In the genomic region with DNA sequence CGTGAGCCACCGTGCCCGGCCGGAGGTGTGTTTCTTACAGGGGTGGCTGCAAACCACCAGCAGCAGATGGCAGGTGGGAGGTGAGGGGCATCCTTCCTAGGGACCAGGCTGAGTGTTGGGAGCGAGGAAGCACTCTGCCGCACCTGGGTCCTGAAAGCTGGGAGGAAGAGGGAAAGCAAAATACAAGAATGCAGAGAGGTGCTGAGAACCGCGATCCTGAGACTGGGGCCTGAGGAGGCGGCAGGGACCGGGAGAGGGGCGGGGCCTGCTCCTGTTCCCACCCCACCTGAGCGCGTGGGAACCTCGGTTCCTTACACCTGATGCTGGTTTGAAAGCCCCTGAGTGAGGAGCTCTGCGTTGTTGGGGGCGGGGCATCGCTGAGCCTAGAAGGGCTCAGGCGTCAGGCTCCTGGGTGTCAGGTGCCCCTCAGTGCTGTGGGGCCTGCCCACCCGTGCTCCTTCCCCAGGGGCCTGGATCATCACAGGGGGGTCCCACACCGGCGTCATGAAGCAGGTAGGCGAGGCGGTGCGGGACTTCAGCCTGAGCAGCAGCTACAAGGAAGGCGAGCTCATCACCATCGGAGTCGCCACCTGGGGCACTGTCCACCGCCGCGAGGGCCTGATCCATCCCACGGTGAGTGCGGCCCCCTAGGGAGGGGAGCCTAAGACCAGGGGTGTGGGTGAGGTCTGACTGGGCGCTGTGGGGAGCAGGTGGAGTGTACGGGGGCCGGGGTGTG, we compare ENCODE assay signal across 12 cellular contexts. TPM values are rescaled to one million over a fixed set of nuclear protein-coding genes. Genes with fewer than 3 reads are reported as not detected.
DNase-seq lines count a peak whose midpoint lies in the region; ATAC-seq, FAIRE-seq and TF ChIP-seq lines count a peak whose summit lies in the region.
"Had no signal": no experiment of that assay in that cellular context is flagged by ENCODE, and none has a peak within 500 bp of the region (broad histone marks: within the 10 kb centered on the region; RNA-seq: fewer than 3 reads in every experiment).

No MANE protein-coding gene starts in this region.

- no peaks in the 10 kb centered on the region for H3K9me3 Mint-ChIP-seq in activated CD4-positive, alpha-beta memory T cell treated with anti-CD3 and anti-CD28 coated beads for 36 hours
- peaks cover 6% of the 10 kb centered on the region for H3K9me3 Mint-ChIP-seq in activated CD4-positive, alpha-beta memory T cell treated with anti-CD3 and anti-CD28 coated beads, Interleukin-2, amount 10 ng/mL, durations not matched to agents 7 days and 5 days

- H3K36me3 Mint-ChIP-seq in activated CD4-positive, alpha-beta memory T cell treated with anti-CD3 and anti-CD28 coated beads for 36 hours, result no peaks in the 10 kb centered on the region
- peaks cover 14% of the 10 kb centered on the region for H3K36me3 Mint-ChIP-seq in activated CD4-positive, alpha-beta memory T cell treated with anti-CD3 and anti-CD28 coated beads, Interleukin-2, amount 10 ng/mL, durations not matched to agents 7 days and 5 days (ENCODE audit: low read depth)

- TF ChIP-seq POLR2A in spleen (IDR thresholded peaks at IDR 0.05) (no peak), GM12892 (IDR thresholded peaks at IDR 0.05; ENCODE audit: low read depth, low read length) (no peak)

- H3K36me3 ChIP-seq in RWPE2 (ENCODE audit: low read depth) (no peaks in the 10 kb centered on the region), kidney (ENCODE audit: control insufficient read depth in 1 of 2, insufficient read depth in 2 of 2, low read length in 2 of 2) (no peaks in the 10 kb centered on the region), spleen (peaks cover 0 to 77% (median 3%) of the 10 kb centered on the region in 6 donors), colonic mucosa (no peaks in the 10 kb centered on the region)
- H3K36me3 ChIP-seq: upper lobe of left lung had no signal

- intact Hi-C loops in activated CD4-positive, alpha-beta memory T cell treated with anti-CD3 and anti-CD28 coated beads for 36 hours (cut with micrococcal nuclease), result no loop called here
- intact Hi-C loops in kidney (cut with DNase I) (no loop called here), spleen (cut with DNase I; ENCODE audit: low total_unique reads) (no loop called here), colonic mucosa (cut with DNase I) (no loop called here)

- H3K4me3 ChIP-seq in RWPE2 (ENCODE audit: severe bottlenecking), result no peak overlapping the region
- no peak overlapping the region for H3K4me3 ChIP-seq in kidney (ENCODE audit: low read length in 2 of 2)
- H3K4me3 ChIP-seq in spleen, result no peak overlapping the region
- no peak overlapping the region for H3K4me3 ChIP-seq in colonic mucosa

- no peak for TF ChIP-seq CTCF in RWPE2 (IDR thresholded peaks at IDR 0.05; ENCODE audit: poor library complexity, severe bottlenecking)
- no peak for TF ChIP-seq CTCF in kidney (IDR thresholded peaks at IDR 0.05; ENCODE audit: borderline replicate concordance, extremely low read depth, insufficient read depth)
- no peak for TF ChIP-seq CTCF in spleen (IDR thresholded peaks at IDR 0.05 in 8 of 11, conservative IDR thresholded peaks at IDR 0.05 in 3 of 11)
- TF ChIP-seq CTCF in colonic mucosa (IDR thresholded peaks at IDR 0.05), result no peak

- no peaks in the 10 kb centered on the region for H3K4me1 Mint-ChIP-seq in activated CD4-positive, alpha-beta memory T cell treated with anti-CD3 and anti-CD28 coated beads for 36 hours (ENCODE audit: low read depth)
- peaks cover 5% of the 10 kb centered on the region for H3K4me1 Mint-ChIP-seq in activated CD4-positive, alpha-beta memory T cell treated with anti-CD3 and anti-CD28 coated beads, Interleukin-2, amount 10 ng/mL, durations not matched to agents 7 days and 5 days
- H3K4me1 Mint-ChIP-seq: B cell had no signal

- H3K9me3 ChIP-seq in RWPE2 (ENCODE audit: severe bottlenecking) (no peaks in the 10 kb centered on the region), kidney (ENCODE audit: control insufficient read depth in 1 of 2, low read length in 2 of 2) (no peaks in the 10 kb centered on the region), spleen (peaks cover 0 to 7% (median 1%) of the 10 kb centered on the region in 8 donors), colonic mucosa (no peaks in the 10 kb centered on the region)
- H3K9me3 ChIP-seq: upper lobe of left lung had no signal

- CTCF ChIA-PET in activated CD4-positive, alpha-beta memory T cell treated with anti-CD3 and anti-CD28 coated beads for 36 hours (lab: Charles Lee), result no interaction called here
- CTCF ChIA-PET in activated CD4-positive, alpha-beta memory T cell treated with anti-CD3 and anti-CD28 coated beads, Interleukin-2, amount 10 ng/mL, durations not matched to agents 7 days and 5 days (lab: Charles Lee), result no interaction called here

- H3K27me3 Mint-ChIP-seq in activated CD4-positive, alpha-beta memory T cell treated with anti-CD3 and anti-CD28 coated beads for 36 hours, result no peaks in the 10 kb centered on the region
- no peaks in the 10 kb centered on the region for H3K27me3 Mint-ChIP-seq in activated CD4-positive, alpha-beta memory T cell treated with anti-CD3 and anti-CD28 coated beads, Interleukin-2, amount 10 ng/mL, durations not matched to agents 7 days and 5 days
- H3K27me3 Mint-ChIP-seq: B cell had no signal

- H3K4me1 ChIP-seq in RWPE2 (ENCODE audit: insufficient read depth, poor library complexity, severe bottlenecking) (no peaks in the 10 kb centered on the region), kidney (ENCODE audit: control insufficient read depth in 1 of 2, insufficient read depth in 1 of 2, low read depth in 1 of 2, low read length in 2 of 2) (peaks cover 0 to 3% of the 10 kb centered on the region in 2 donors), spleen (peaks cover 0 to 23% (median 6%) of the 10 kb centered on the region in 6 donors), colonic mucosa (no peaks in the 10 kb centered on the region)

- ATAC-seq in RWPE2 (ENCODE audit: low read depth) (no peak; the same call in 2 of the 3 replicates), HG02759 (IDR thresholded peaks at IDR 0.05; ENCODE audit: unreplicated experiment) (no peak)

- POLR2A ChIA-PET in activated CD4-positive, alpha-beta memory T cell treated with anti-CD3 and anti-CD28 coated beads for 36 hours (lab: Charles Lee), result no interaction called here
- POLR2A ChIA-PET in activated CD4-positive, alpha-beta memory T cell treated with anti-CD3 and anti-CD28 coated beads, Interleukin-2, amount 10 ng/mL, durations not matched to agents 7 days and 5 days (lab: Charles Lee), result no interaction called here

- H3K4me3 Mint-ChIP-seq in activated CD4-positive, alpha-beta memory T cell treated with anti-CD3 and anti-CD28 coated beads for 36 hours, result no peak overlapping the region
- no peak overlapping the region for H3K4me3 Mint-ChIP-seq in activated CD4-positive, alpha-beta memory T cell treated with anti-CD3 and anti-CD28 coated beads, Interleukin-2, amount 10 ng/mL, durations not matched to agents 7 days and 5 days
- H3K4me3 Mint-ChIP-seq: B cell had no signal

- H3K27ac ChIP-seq in RWPE2 (ENCODE audit: poor library complexity, severe bottlenecking) (no peak overlapping the region), kidney (ENCODE audit: low read depth in 2 of 2, low read length in 2 of 2) (no peak overlapping the region), spleen (no peak overlapping the region), colonic mucosa (no peak overlapping the region)
- H3K27ac ChIP-seq: upper lobe of left lung had no signal

- no peak overlapping the region for H3K27ac Mint-ChIP-seq in activated CD4-positive, alpha-beta memory T cell treated with anti-CD3 and anti-CD28 coated beads for 36 hours
- no peak overlapping the region for H3K27ac Mint-ChIP-seq in activated CD4-positive, alpha-beta memory T cell treated with anti-CD3 and anti-CD28 coated beads, Interleukin-2, amount 10 ng/mL, durations not matched to agents 7 days and 5 days
- H3K27ac Mint-ChIP-seq: B cell had no signal

- peaks cover 12% of the 10 kb centered on the region for H3K27me3 ChIP-seq in RWPE2 (ENCODE audit: insufficient read depth, poor library complexity, severe bottlenecking)
- peaks cover 0 to 5% (median 0%) of the 10 kb centered on the region in 7 donors for H3K27me3 ChIP-seq in spleen (replicated peaks in 1 of 7)
- peaks cover 7% of the 10 kb centered on the region for H3K27me3 ChIP-seq in colonic mucosa

- 55 to 62% (median 60%) methylated on average over 31 to 35 of the region's 35 CpGs for WGBS in spleen, 5 donors

- H3K9ac ChIP-seq in kidney (ENCODE audit: low read length in 2 of 2) (no peak overlapping the region), colonic mucosa (ENCODE audit: low read depth in 2 of 2, low read length in 2 of 2) (no peak overlapping the region)

- peak; percentile 5 for DNase-seq in activated CD4-positive, alpha-beta memory T cell treated with anti-CD3 and anti-CD28 coated beads for 36 hours
- no peak for DNase-seq in activated CD4-positive, alpha-beta memory T cell treated with anti-CD3 and anti-CD28 coated beads, Interleukin-2, amount 10 ng/mL, durations not matched to agents 7 days and 5 days
- DNase-seq in RWPE2 (ENCODE audit: low spot score), result peak; percentile 53
- peak; percentile 69 for DNase-seq in kidney
- DNase-seq in spleen, result peak; percentile 73
- no peak for DNase-seq in colonic mucosa
- no peak for DNase-seq in GM12892 (ENCODE audit: insufficient read length)
- DNase-seq: GF-D8, MV-4-11 had no signal

- FAIRE-seq in kidney (lab: Jason Lieb, UNC) (no peak), GM12892 (lab: Jason Lieb, UNC) (no peak)

RNA-seq across cellular contexts. Expression of gene TRPM2, which starts 15.5 kb away (rescaled TPM):
- total RNA-seq in activated CD4-positive, alpha-beta memory T cell treated with anti-CD3 and anti-CD28 coated beads for 36 hours, result 1 to 10 TPM; 1.6 to 1.9 TPM
- total RNA-seq in activated CD4-positive, alpha-beta memory T cell treated with anti-CD3 and anti-CD28 coated beads, Interleukin-2, amount 10 ng/mL, durations not matched to agents 7 days and 5 days, result 10 to 100 TPM; 13.7 to 14.8 TPM
- 11.5 TPM for total RNA-seq in kidney
- polyA plus RNA-seq in kidney (ENCODE audit: insufficient read depth, low read depth, low replicate concordance), result 2.0 TPM
- total RNA-seq in spleen, result 10 to 100 TPM; 10.4 to 35.3 (median 22.0) TPM
- 10 to 100 TPM; 20.5 to 44.1 (median 28.4) TPM for polyA plus RNA-seq in spleen
- total RNA-seq in colonic mucosa, result 1 to 10 TPM; 2.6 to 4.2 TPM
- polyA plus RNA-seq in GM12892 (2012; ENCODE audit: missing spikeins), result 1.8 TPM

RNA-seq across cellular contexts. Expression of gene CFAP410, which starts 29.7 kb away (rescaled TPM):
- 10 to 100 TPM; 11.1 to 11.7 TPM for total RNA-seq in activated CD4-positive, alpha-beta memory T cell treated with anti-CD3 and anti-CD28 coated beads for 36 hours
- total RNA-seq in activated CD4-positive, alpha-beta memory T cell treated with anti-CD3 and anti-CD28 coated beads, Interleukin-2, amount 10 ng/mL, durations not matched to agents 7 days and 5 days, result 10 to 100 TPM; 14.2 to 15.5 TPM
- total RNA-seq in kidney (23.3 TPM), spleen (10 to 100 TPM; 26.2 to 34.3 (median 32.3) TPM), colonic mucosa (10 to 100 TPM; 19.8 to 21.4 TPM)
- polyA plus RNA-seq in kidney (ENCODE audit: insufficient read depth, low read depth, low replicate concordance) (45.3 TPM), spleen (10 to 100 TPM; 41.5 to 79.8 (median 70.9) TPM)
- polyA plus RNA-seq in GM12892 (2012; ENCODE audit: missing spikeins), result 4.7 TPM

Comparison
In these comparisons a context has a peak if more than half of its experiments do, and no peak if none do; other contexts are left out.
1. DNase-seq: peak in activated CD4-positive, alpha-beta memory T cell treated with anti-CD3 and anti-CD28 coated beads for 36 hours (single experiment), RWPE2 (single experiment), kidney (single experiment) and spleen (single experiment); none in activated CD4-positive, alpha-beta memory T cell treated with anti-CD3 and anti-CD28 coated beads, Interleukin-2, amount 10 ng/mL, durations not matched to agents 7 days and 5 days (single experiment), colonic mucosa (single experiment) and GM12892 (single experiment).